In genomic region chr17:50148226-50149098, GRCh38 we compare ENCODE assay signal across 8 cellular contexts. TPM values are rescaled to one million over a fixed set of nuclear protein-coding genes. Genes with fewer than 3 reads are reported as not detected.
DNase-seq lines count a peak whose midpoint lies in the region; ATAC-seq and TF ChIP-seq lines count a peak whose summit lies in the region.

No MANE protein-coding gene starts in this region.

- H3K27me3 ChIP-seq in Caco-2 (replicated peaks; ENCODE audit: control insufficient read depth, insufficient read depth, low read length) (no peaks in the 10 kb centered on the region), H7 (ENCODE audit: control insufficient read depth, insufficient read depth, low read length) (peaks cover 20% of the 10 kb centered on the region), duodenal mucosa (ENCODE audit: control insufficient read depth in 1 of 2, insufficient read depth in 2 of 2, low read length in 2 of 2) (no peaks in the 10 kb centered on the region)

- TF ChIP-seq CTCF in Caco-2 (IDR thresholded peaks at IDR 0.05; ENCODE audit: insufficient read depth in 1 of 2, low read depth in 1 of 2, low read length in 1 of 2, severe bottlenecking in 1 of 2, unreplicated experiment in 1 of 2): peak; percentile 22 to 83
- no peak for TF ChIP-seq CTCF in NB4 (IDR thresholded peaks at IDR 0.05; ENCODE audit: low read depth, low read length)

- POLR2A ChIA-PET in Caco-2 (lab: Charles Lee): interaction anchor here (0.7 kb wide), 1 partner anchor 259 kb away, joined by 4 read pairs; no protein-coding TSS in a partner anchor

- H3K9me3 ChIP-seq in Caco-2 (no peaks in the 10 kb centered on the region), duodenal mucosa (ENCODE audit: control insufficient read depth in 1 of 2, low read length in 2 of 2) (no peaks in the 10 kb centered on the region)

- no TSS peak for BruUV-seq in Caco-2 (replicated peaks; lab: Mats Ljungman, UMichigan)

- H3K4me1 ChIP-seq in Caco-2 (peaks cover 34% of the 10 kb centered on the region), duodenal mucosa (ENCODE audit: control insufficient read depth in 1 of 2, insufficient read depth in 2 of 2, low read length in 2 of 2) (peaks cover 58 to 67% of the 10 kb centered on the region in 2 donors)

- DNase-seq in Caco-2 (peak; percentile 92 to 93), H7 (peak; percentile 93), NB4 (ENCODE audit: low read depth) (peak; percentile 95), medulla oblongata (ENCODE audit: extremely low spot score) (peak; percentile 87)
- peak; percentile 63 for DNase-seq in activated CD4-positive, alpha-beta T cell treated with anti-CD3 and anti-CD28 coated beads, Interleukin-2, amount 50 U/mL, for 1 hour
- DNase-seq in stimulated activated CD8-positive, alpha-beta memory T cell treated with anti-CD3 and anti-CD28 coated beads, Interleukin-15, amount 100 ng/mL, for 4 hours (ENCODE audit: low read depth in 2 of 2): peak; percentile 80 to 87

- intact Hi-C loops in Caco-2 (cut with micrococcal nuclease; ENCODE audit: unreplicated experiment): loop anchor here (1.0 kb wide), 1 partner anchor 8 kb away; no protein-coding TSS in a partner anchor

- H3K36me3 ChIP-seq in Caco-2 (ENCODE audit: control insufficient read depth, insufficient read depth, low read length) (peaks cover 9% of the 10 kb centered on the region; the same call in 1 of the 2 replicates), H7 (replicated peaks; ENCODE audit: control insufficient read depth, insufficient read depth, low read length) (no peaks in the 10 kb centered on the region), duodenal mucosa (ENCODE audit: control insufficient read depth in 1 of 2, insufficient read depth in 2 of 2, low read length in 2 of 2) (peaks cover 13 to 22% of the 10 kb centered on the region in 2 donors)

- H3K4me3 ChIP-seq in Caco-2 (ENCODE audit: low read depth, low read length) (peak overlapping the region; percentile 69), H7 (ENCODE audit: insufficient read depth, low read depth, low read length) (peak overlapping the region; percentile 37), NB4 (ENCODE audit: low read depth, low read length) (peak overlapping the region; percentile 72), duodenal mucosa (ENCODE audit: low read depth in 1 of 2, low read length in 2 of 2) (peak overlapping the region; percentile 86 to 88)

- no peak for TF ChIP-seq POLR2A in NB4 (IDR thresholded peaks at IDR 0.05; ENCODE audit: extremely low read depth, insufficient read length)

- H3K9ac ChIP-seq in duodenal mucosa (ENCODE audit: low read depth in 1 of 2, low read length in 2 of 2): peak overlapping the region; percentile 59 to 60

- H3K27me3 Mint-ChIP-seq in Caco-2 (ENCODE audit: insufficient read depth, unreplicated experiment): no peaks in the 10 kb centered on the region

- CTCF ChIA-PET in Caco-2 (lab: Charles Lee): interaction anchor here (0.6 to 2.2 kb wide), 12 partner anchors 9 to 279 kb away, joined by 3 to 8 read pairs (median 4); no protein-coding TSS in a partner anchor

- H3K9me3 Mint-ChIP-seq in Caco-2 (ENCODE audit: unreplicated experiment): no peaks in the 10 kb centered on the region

- peak overlapping the region; percentile 46 for H3K27ac ChIP-seq in duodenal mucosa (ENCODE audit: low read depth, low read length)

- peak overlapping the region; percentile 77 for H3K27ac Mint-ChIP-seq in Caco-2 (ENCODE audit: unreplicated experiment)

- peaks cover 20% of the 10 kb centered on the region for H3K36me3 Mint-ChIP-seq in Caco-2 (ENCODE audit: insufficient read depth, unreplicated experiment)

- H3K4me1 Mint-ChIP-seq in Caco-2 (ENCODE audit: low read depth, unreplicated experiment): peaks cover 39% of the 10 kb centered on the region

- peak overlapping the region; percentile 81 for H3K4me3 Mint-ChIP-seq in Caco-2 (ENCODE audit: unreplicated experiment)

- ATAC-seq in GM18873 (IDR thresholded peaks at IDR 0.05; ENCODE audit: low FRiP score, unreplicated experiment): no peak

RNA-seq across cellular contexts. Expression of gene PPP1R9B, which starts 2.0 kb away (rescaled TPM):
- 74.8 and 76.2 TPM in 2 replicates for total RNA-seq in Caco-2 (2022)
- total RNA-seq in H7 (2014; rRNA removed; shearing (Covaris generic)): 15.0 and 21.1 TPM in 2 replicates

RNA-seq across cellular contexts. Expression of gene SGCA, which starts 17.3 kb away (rescaled TPM):
- not detected in 2 replicates for total RNA-seq in Caco-2 (2022)
- 0.52 and 1.1 TPM in 2 replicates for total RNA-seq in H7 (2014; rRNA removed; shearing (Covaris generic))

RNA-seq across cellular contexts. Expression of gene SAMD14, which starts 18.5 kb away (rescaled TPM):
- total RNA-seq in Caco-2 (2022): 2.2 and 3.4 TPM in 2 replicates
- 7.8 and 8.2 TPM in 2 replicates for total RNA-seq in H7 (2014; rRNA removed; shearing (Covaris generic))

RNA-seq across cellular contexts. Expression of gene COL1A1, which starts 53.0 kb away (rescaled TPM):
- total RNA-seq in Caco-2 (2022): 23.4 and 27.3 TPM in 2 replicates
- 8.2 and 9.4 TPM in 2 replicates for total RNA-seq in H7 (2014; rRNA removed; shearing (Covaris generic))

RNA-seq across cellular contexts. Expression of gene PDK2, which starts 53.3 kb away (rescaled TPM):
- total RNA-seq in Caco-2 (2022): 10.5 and 15.2 TPM in 2 replicates
- 13.5 and 14.2 TPM in 2 replicates for total RNA-seq in H7 (2014; rRNA removed; shearing (Covaris generic))

Comparison
In these comparisons a context has a peak if more than half of its experiments do, and no peak if none do; other contexts are left out.
1. H3K4me3 ChIP-seq: peak in every context shown above with its lines; median percentile 87 in duodenal mucosa; 72 in NB4; 69 in Caco-2; 37 in H7.